Comparison of ENCODE assay signal across 21 cellular contexts in the genomic region with DNA sequence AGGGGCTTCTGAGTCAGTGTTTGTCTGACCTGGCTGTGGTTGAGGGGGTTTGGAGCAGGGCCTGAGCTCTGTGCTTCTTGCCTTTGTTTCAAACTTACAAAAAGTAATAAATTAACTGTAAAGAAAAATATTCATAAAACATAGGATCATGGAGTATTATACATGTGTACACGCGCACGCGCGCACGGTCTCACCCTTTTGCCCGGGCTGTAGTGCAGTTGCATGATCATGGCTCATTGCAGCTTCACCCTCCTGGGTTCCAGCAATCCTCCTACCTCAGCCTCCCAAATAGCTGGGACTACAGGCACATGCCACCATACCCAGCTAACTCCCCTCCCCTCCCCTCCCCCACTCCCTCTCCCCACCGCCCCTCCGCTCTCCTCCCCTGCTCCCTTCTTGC. TPM values are rescaled to one million over a fixed set of nuclear protein-coding genes. Genes with fewer than 3 reads are reported as not detected.
"Had no signal": no experiment of that assay in that cellular context is flagged by ENCODE, and none has a peak within 500 bp of the region (broad histone marks: within the 10 kb centered on the region; RNA-seq: fewer than 3 reads in every experiment).

No MANE protein-coding gene starts in this region.

- H3K27ac Mint-ChIP-seq: dendritic cell treated with granulocyte-macrophage colony-stimulating factor and Interleukin-4, amounts not matched to agents 40 ng/mL and 50 ng/mL, for 4 days; effector memory CD8-positive, alpha-beta T cell; endodermal cell had no signal

- H3K9me3 Mint-ChIP-seq: dendritic cell treated with granulocyte-macrophage colony-stimulating factor and Interleukin-4, amounts not matched to agents 40 ng/mL and 50 ng/mL, for 4 days; effector memory CD8-positive, alpha-beta T cell; endodermal cell had no signal

- DNase-seq: colonic mucosa; cortex of kidney; dermis blood vessel endothelial cell; dorsolateral prefrontal cortex; effector CD4-positive, alpha-beta T cell; effector CD8-positive, alpha-beta T cell; effector memory CD4-positive, alpha-beta T cell; effector memory CD8-positive, alpha-beta T cell; endodermal cell; erythroblast; esophagus squamous epithelium; foreskin fibroblast; foreskin keratinocyte; foreskin melanocyte; gastrocnemius medialis; glutamatergic neuron; head of caudate nucleus; heart left ventricle; heart right ventricle had no signal

- H3K4me3 Mint-ChIP-seq: dendritic cell treated with granulocyte-macrophage colony-stimulating factor and Interleukin-4, amounts not matched to agents 40 ng/mL and 50 ng/mL, for 4 days; effector memory CD8-positive, alpha-beta T cell; endodermal cell had no signal

- H3K4me1 Mint-ChIP-seq: endodermal cell had no signal

RNA-seq across cellular contexts. Expression of gene TDRD12, which starts 23.5 kb away (rescaled TPM):
- total RNA-seq: epithelial cell of proximal tubule had no signal
